ENCODE assay signal across 8 cellular contexts in the genomic region with DNA sequence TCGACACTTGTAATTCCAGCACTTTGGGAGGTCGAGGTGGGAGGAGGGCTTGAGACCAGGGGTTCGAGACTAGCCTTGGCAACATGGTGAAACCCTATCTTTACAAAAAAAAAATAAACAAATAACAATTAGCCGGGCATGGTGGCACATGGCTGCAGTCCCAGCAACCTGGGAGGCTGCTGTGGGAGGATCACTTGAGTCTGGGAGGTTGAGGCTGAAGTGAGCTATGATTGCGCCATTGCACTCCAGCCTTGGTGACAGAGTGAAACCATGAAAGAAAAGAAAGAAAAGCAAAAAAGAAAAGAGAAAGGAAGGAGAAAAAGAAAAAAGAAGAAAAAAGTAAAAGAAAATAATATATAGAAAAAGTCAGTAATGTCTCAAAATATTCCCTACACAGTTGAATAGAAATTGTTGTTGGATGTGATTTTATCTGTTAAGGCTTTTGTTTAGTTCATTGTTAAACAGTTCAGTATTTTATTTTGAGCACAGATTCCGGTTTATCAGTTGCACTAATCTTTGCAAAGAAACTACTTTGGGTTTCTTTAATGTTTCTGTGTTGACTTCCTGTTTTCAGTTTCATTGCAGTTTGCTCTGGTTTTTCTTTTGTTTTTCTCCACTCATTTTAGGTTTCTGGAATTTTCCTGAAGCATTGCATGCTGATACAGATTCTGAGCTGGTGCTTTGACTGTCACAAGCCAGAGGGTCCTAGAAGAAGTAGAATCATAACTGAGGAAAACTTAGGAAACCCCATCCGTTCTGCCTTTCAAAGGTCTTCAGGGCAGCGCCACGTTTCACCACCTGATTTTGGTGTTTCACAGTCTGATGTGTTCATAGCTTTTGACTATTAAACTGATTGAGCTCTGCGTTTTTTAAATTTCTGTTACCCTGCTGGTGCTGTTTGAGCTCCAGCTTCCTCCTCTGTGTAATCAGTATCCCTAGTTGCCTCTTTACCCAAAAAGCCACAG.
DNase-seq lines count a peak whose midpoint lies in the region; ATAC-seq and TF ChIP-seq lines count a peak whose summit lies in the region.
"Had no signal": no experiment of that assay in that cellular context is flagged by ENCODE, and none has a peak within 500 bp of the region (broad histone marks: within the 10 kb centered on the region; RNA-seq: fewer than 3 reads in every experiment).

No MANE protein-coding gene starts in this region.

- ATAC-seq in GM19043 (IDR thresholded peaks at IDR 0.05; ENCODE audit: low read depth, unreplicated experiment): peak; percentile 81
- ATAC-seq in HG02588 (IDR thresholded peaks at IDR 0.05; ENCODE audit: unreplicated experiment): peak; percentile 71
- ATAC-seq in naive thymus-derived CD8-positive, alpha-beta T cell: peak; percentile 73 to 78

- DNase-seq in OCI-LY7 (ENCODE audit: low spot score) (peak; percentile 43), NCI-H526 (lab: John Stamatoyannopoulos, UW) (no peak), NCI-H1436 (lab: John Stamatoyannopoulos, UW) (no peak), Caco-2 (no peak)
- DNase-seq in naive thymus-derived CD8-positive, alpha-beta T cell: no peak

- CTCF ChIA-PET in OCI-LY7 (lab: Charles Lee; ENCODE audit: unreplicated experiment) (no interaction called here), Caco-2 (lab: Charles Lee) (no interaction called here)

- intact Hi-C loops in OCI-LY7 (cut with micrococcal nuclease; ENCODE audit: unreplicated experiment) (no loop called here), Caco-2 (cut with micrococcal nuclease; ENCODE audit: unreplicated experiment) (no loop called here)

- H3K4me1 Mint-ChIP-seq in naive thymus-derived CD8-positive, alpha-beta T cell: peaks cover 30 to 74% (median 53%) of the 10 kb centered on the region in 4 donors
- no peaks in the 10 kb centered on the region for H3K4me1 Mint-ChIP-seq in Caco-2 (ENCODE audit: low read depth, unreplicated experiment)
- H3K4me1 Mint-ChIP-seq: brain had no signal

- no peaks in the 10 kb centered on the region for H3K27me3 Mint-ChIP-seq in naive thymus-derived CD8-positive, alpha-beta T cell
- H3K27me3 Mint-ChIP-seq in Caco-2 (ENCODE audit: insufficient read depth, unreplicated experiment): no peaks in the 10 kb centered on the region
- H3K27me3 Mint-ChIP-seq: brain had no signal

- H3K36me3 ChIP-seq in OCI-LY7 (ENCODE audit: insufficient read depth, low read length) (peaks cover 52% of the 10 kb centered on the region), Caco-2 (ENCODE audit: control insufficient read depth, insufficient read depth, low read length) (no peaks in the 10 kb centered on the region)

- peak overlapping the region in 6 of 10 donors; percentile 73 to 91 (median 88) for H3K4me3 Mint-ChIP-seq in naive thymus-derived CD8-positive, alpha-beta T cell
- no peak overlapping the region for H3K4me3 Mint-ChIP-seq in Caco-2 (ENCODE audit: unreplicated experiment)
- H3K4me3 Mint-ChIP-seq: brain had no signal

- H3K79me2 ChIP-seq in OCI-LY7 (ENCODE audit: insufficient read depth, low read depth, low read length): peaks cover 85% of the 10 kb centered on the region

- H3K27me3 ChIP-seq in Caco-2 (replicated peaks; ENCODE audit: control insufficient read depth, insufficient read depth, low read length): no peaks in the 10 kb centered on the region

- H3K4me3 ChIP-seq in OCI-LY7 (ENCODE audit: low read depth, low read length, poor library complexity, severe bottlenecking) (peak overlapping the region; percentile 46), Caco-2 (ENCODE audit: low read depth, low read length) (no peak overlapping the region)

- H3K4me2 ChIP-seq in OCI-LY7 (ENCODE audit: low read length): peak overlapping the region; percentile 72

- no TSS peak for BruUV-seq in OCI-LY7 (replicated peaks; lab: Mats Ljungman, UMichigan)
- no TSS peak for BruUV-seq in Caco-2 (replicated peaks; lab: Mats Ljungman, UMichigan)

- H3K9me3 ChIP-seq in OCI-LY7 (ENCODE audit: low read length): no peaks in the 10 kb centered on the region
- no peaks in the 10 kb centered on the region for H3K9me3 ChIP-seq in Caco-2

- H4K20me1 ChIP-seq in OCI-LY7 (ENCODE audit: insufficient read depth, low read length): no peaks in the 10 kb centered on the region

- POLR2A ChIA-PET in OCI-LY7 (lab: Charles Lee) (interaction anchor here (1.0 to 1.1 kb wide), 2 partner anchors 17 to 55 kb away, joined by 3 to 4 read pairs; no protein-coding TSS in a partner anchor), Caco-2 (lab: Charles Lee) (no interaction called here)
- POLR2A ChIA-PET in naive thymus-derived CD8-positive, alpha-beta T cell (lab: Charles Lee): interaction anchor here (1.0 to 2.2 kb wide), 3 partner anchors 10 to 18 kb away, joined by 3 to 24 read pairs (median 3); no protein-coding TSS in a partner anchor

- TF ChIP-seq CTCF in OCI-LY7 (conservative IDR thresholded peaks at IDR 0.05; ENCODE audit: low read length) (no peak), Caco-2 (IDR thresholded peaks at IDR 0.05; ENCODE audit: insufficient read depth in 1 of 2, low read depth in 1 of 2, low read length in 1 of 2, severe bottlenecking in 1 of 2, unreplicated experiment in 1 of 2) (no peak)

- H3K27ac ChIP-seq in OCI-LY7 (ENCODE audit: low read depth, low read length, poor library complexity, severe bottlenecking): peak overlapping the region; percentile 94

- H3K9me3 Mint-ChIP-seq in naive thymus-derived CD8-positive, alpha-beta T cell: no peaks in the 10 kb centered on the region
- H3K9me3 Mint-ChIP-seq in Caco-2 (ENCODE audit: unreplicated experiment): no peaks in the 10 kb centered on the region
- H3K9me3 Mint-ChIP-seq: brain had no signal

- no peak overlapping the region for H2AFZ ChIP-seq in OCI-LY7 (ENCODE audit: low read length)

- H3K9me2 ChIP-seq in OCI-LY7 (ENCODE audit: insufficient read depth, low read length): no peaks in the 10 kb centered on the region

- H3K36me3 Mint-ChIP-seq in naive thymus-derived CD8-positive, alpha-beta T cell: peaks cover 0 to 38% (median 7%) of the 10 kb centered on the region in 3 donors
- no peaks in the 10 kb centered on the region for H3K36me3 Mint-ChIP-seq in Caco-2 (ENCODE audit: insufficient read depth, unreplicated experiment)
- H3K36me3 Mint-ChIP-seq: brain had no signal

- H3K27ac Mint-ChIP-seq in naive thymus-derived CD8-positive, alpha-beta T cell: peak overlapping the region in 5 of 10 donors; percentile 96 to 99 (median 98)
- no peak overlapping the region for H3K27ac Mint-ChIP-seq in Caco-2 (ENCODE audit: unreplicated experiment)

- H3K4me1 ChIP-seq in OCI-LY7 (ENCODE audit: insufficient read depth, low read length, poor library complexity, severe bottlenecking) (peaks cover 48% of the 10 kb centered on the region), Caco-2 (no peaks in the 10 kb centered on the region)
